Comparison of ENCODE assay signal across 9 cellular contexts in the genomic region with DNA sequence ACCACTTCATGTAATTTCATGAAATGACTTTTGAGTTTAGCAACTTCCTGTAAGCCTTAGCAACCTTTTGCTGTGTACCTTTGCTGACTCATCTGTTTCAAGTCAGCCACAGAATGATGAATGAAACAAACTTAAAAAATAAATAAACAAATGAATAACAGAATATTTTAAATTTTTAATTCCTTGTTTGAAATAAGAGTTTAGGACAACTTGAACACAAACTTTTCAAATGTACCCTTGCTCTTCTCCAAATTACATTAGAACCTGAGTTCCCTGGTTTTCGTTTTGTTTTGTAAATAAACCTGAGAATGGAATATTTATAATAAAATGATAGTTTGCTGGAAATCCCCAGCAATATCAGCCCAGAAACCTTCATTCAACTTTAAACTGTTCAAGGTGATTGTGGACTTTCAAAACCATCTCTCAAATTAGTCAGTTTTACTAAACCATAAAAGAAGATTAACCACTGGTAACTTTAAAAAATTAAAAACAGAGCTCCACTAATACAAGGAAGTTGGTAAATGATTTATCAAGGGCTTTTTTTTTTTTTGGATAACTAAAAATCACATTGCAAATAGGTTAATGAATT. TPM values are rescaled to one million over a fixed set of nuclear protein-coding genes. Genes with fewer than 3 reads are reported as not detected.
DNase-seq lines count a peak whose midpoint lies in the region; ATAC-seq and TF ChIP-seq lines count a peak whose summit lies in the region.
"Had no signal": no experiment of that assay in that cellular context is flagged by ENCODE, and none has a peak within 500 bp of the region (broad histone marks: within the 10 kb centered on the region; RNA-seq: fewer than 3 reads in every experiment).

No MANE protein-coding gene starts in this region.

- TF ChIP-seq POLR2A in stomach (IDR thresholded peaks at IDR 0.05): no peak
- no peak for TF ChIP-seq POLR2A in gastrocnemius medialis (IDR thresholded peaks at IDR 0.05)

- TF ChIP-seq EP300 in stomach (IDR thresholded peaks at IDR 0.05): no peak

- H3K27me3 Mint-ChIP-seq in activated naive CD4-positive, alpha-beta T cell treated with anti-CD3 and anti-CD28 coated beads for 36 hours (ENCODE audit: low read depth): no peaks in the 10 kb centered on the region
- H3K27me3 Mint-ChIP-seq: activated naive CD4-positive, alpha-beta T cell treated with anti-CD3 and anti-CD28 coated beads, Interleukin-2, amount 50 U/mL, for 24 hours had no signal

- peak; percentile 85 for ATAC-seq in HG02798 (IDR thresholded peaks at IDR 0.05; ENCODE audit: poor library complexity, unreplicated experiment)
- ATAC-seq in gastrocnemius medialis: no peak

- peak overlapping the region in 4 of 5 donors; percentile 66 to 97 (median 84) for H3K27ac ChIP-seq in stomach
- H3K27ac ChIP-seq in ascending aorta: no peak overlapping the region
- no peak overlapping the region for H3K27ac ChIP-seq in gastrocnemius medialis

- DNase-seq in activated naive CD4-positive, alpha-beta T cell treated with anti-CD3 and anti-CD28 coated beads for 36 hours: peak; percentile 22
- DNase-seq in activated naive CD4-positive, alpha-beta T cell (lab: John Stamatoyannopoulos, UW): no peak
- DNase-seq in NCI-H2029 treated with DMSO at 0.1 percent for 48 hours (lab: John Stamatoyannopoulos, UW): peak; percentile 89
- DNase-seq in central memory CD4-positive, alpha-beta T cell: peak; percentile 32
- no peak for DNase-seq in stomach
- no peak for DNase-seq in ascending aorta (ENCODE audit: low spot score in 2 of 2)
- DNase-seq in gastrocnemius medialis: no peak

- no peak overlapping the region for H3K4me3 Mint-ChIP-seq in activated naive CD4-positive, alpha-beta T cell treated with anti-CD3 and anti-CD28 coated beads for 36 hours

- peaks cover 60 to 88% (median 71%) of the 10 kb centered on the region in 4 donors for H3K4me1 ChIP-seq in stomach
- peaks cover 0 to 5% of the 10 kb centered on the region in 2 donors for H3K4me1 ChIP-seq in ascending aorta
- no peaks in the 10 kb centered on the region for H3K4me1 ChIP-seq in gastrocnemius medialis

- H3K9me3 ChIP-seq in stomach (no peaks in the 10 kb centered on the region), ascending aorta (no peaks in the 10 kb centered on the region), gastrocnemius medialis (no peaks in the 10 kb centered on the region)

- no peaks in the 10 kb centered on the region for H3K9me3 Mint-ChIP-seq in activated naive CD4-positive, alpha-beta T cell treated with anti-CD3 and anti-CD28 coated beads for 36 hours
- H3K9me3 Mint-ChIP-seq: activated naive CD4-positive, alpha-beta T cell treated with anti-CD3 and anti-CD28 coated beads, Interleukin-2, amount 50 U/mL, for 24 hours had no signal

- H3K27me3 ChIP-seq in stomach: no peaks in the 10 kb centered on the region
- no peaks in the 10 kb centered on the region for H3K27me3 ChIP-seq in ascending aorta
- H3K27me3 ChIP-seq in gastrocnemius medialis: no peaks in the 10 kb centered on the region

- TF ChIP-seq CTCF in stomach (IDR thresholded peaks at IDR 0.05): no peak
- no peak for TF ChIP-seq CTCF in ascending aorta (IDR thresholded peaks at IDR 0.05)
- TF ChIP-seq CTCF in gastrocnemius medialis (IDR thresholded peaks at IDR 0.05 in 4 of 5, conservative IDR thresholded peaks at IDR 0.05 in 1 of 5): no peak

- CTCF ChIA-PET in activated naive CD4-positive, alpha-beta T cell treated with anti-CD3 and anti-CD28 coated beads for 36 hours (lab: Charles Lee): no interaction called here

- in situ Hi-C loops in gastrocnemius medialis (cut with MboI; ENCODE audit: low sequenced_read_pairs in 4 of 4): no loop called here

- intact Hi-C loops in activated naive CD4-positive, alpha-beta T cell treated with anti-CD3 and anti-CD28 coated beads for 36 hours (cut with micrococcal nuclease): loop anchor here (1.0 to 10.0 kb wide), 4 partner anchors 10 to 1863 kb away; a partner anchor contains a TSS
- intact Hi-C loops in stomach (cut with DNase I; ENCODE audit: low total_unique reads): no loop called here
- intact Hi-C loops in ascending aorta (cut with DNase I): no loop called here
- intact Hi-C loops in gastrocnemius medialis (cut with DNase I; ENCODE audit: low total_unique reads): no loop called here

- no peak overlapping the region for H3K27ac Mint-ChIP-seq in activated naive CD4-positive, alpha-beta T cell treated with anti-CD3 and anti-CD28 coated beads for 36 hours
- H3K27ac Mint-ChIP-seq: activated naive CD4-positive, alpha-beta T cell treated with anti-CD3 and anti-CD28 coated beads, Interleukin-2, amount 50 U/mL, for 24 hours had no signal

- 10 to 20% (median 17%) methylated on average over 1 of the region's 1 CpG for WGBS in stomach, 5 donors

- H3K36me3 ChIP-seq in stomach: no peaks in the 10 kb centered on the region
- no peaks in the 10 kb centered on the region for H3K36me3 ChIP-seq in ascending aorta
- H3K36me3 ChIP-seq in gastrocnemius medialis: no peaks in the 10 kb centered on the region

- H3K36me3 Mint-ChIP-seq in activated naive CD4-positive, alpha-beta T cell treated with anti-CD3 and anti-CD28 coated beads for 36 hours (ENCODE audit: low read depth): no peaks in the 10 kb centered on the region

- H3K4me1 Mint-ChIP-seq in activated naive CD4-positive, alpha-beta T cell treated with anti-CD3 and anti-CD28 coated beads for 36 hours (ENCODE audit: low read depth): peaks cover 35% of the 10 kb centered on the region

- no peak overlapping the region for H3K4me3 ChIP-seq in stomach
- no peak overlapping the region for H3K4me3 ChIP-seq in ascending aorta
- H3K4me3 ChIP-seq in gastrocnemius medialis: no peak overlapping the region

RNA-seq across cellular contexts. Expression of a gene that starts 10.1 kb away (rescaled TPM):
- 1 to 10 TPM; 6.3 to 7.3 TPM for total RNA-seq in activated naive CD4-positive, alpha-beta T cell treated with anti-CD3 and anti-CD28 coated beads for 36 hours
- total RNA-seq in stomach (10 to 100 TPM; 11.1 to 47.2 (median 19.2) TPM), ascending aorta (5.4 TPM), gastrocnemius medialis (1 to 10 TPM in 3 of 4 donors, under 1 TPM in 1; 0.61 to 1.8 (median 1.1) TPM)
- 1 to 10 TPM; 2.4 to 5.5 (median 2.9) TPM for polyA plus RNA-seq in stomach

Comparison
In these comparisons a context has a peak if more than half of its experiments do, and no peak if none do; other contexts are left out.
1. DNase-seq: peak in activated naive CD4-positive, alpha-beta T cell treated with anti-CD3 and anti-CD28 coated beads for 36 hours (single experiment), NCI-H2029 treated with DMSO at 0.1 percent for 48 hours (single experiment) and central memory CD4-positive, alpha-beta T cell (single experiment); none in activated naive CD4-positive, alpha-beta T cell (0 of 4), stomach (single experiment), ascending aorta (0 of 2) and gastrocnemius medialis (0 of 2).
2. H3K27ac ChIP-seq: peak in stomach (4 of 5); none in ascending aorta (0 of 2) and gastrocnemius medialis (0 of 4).